9 cellular contexts compared by ENCODE assay signal in the genomic region with DNA sequence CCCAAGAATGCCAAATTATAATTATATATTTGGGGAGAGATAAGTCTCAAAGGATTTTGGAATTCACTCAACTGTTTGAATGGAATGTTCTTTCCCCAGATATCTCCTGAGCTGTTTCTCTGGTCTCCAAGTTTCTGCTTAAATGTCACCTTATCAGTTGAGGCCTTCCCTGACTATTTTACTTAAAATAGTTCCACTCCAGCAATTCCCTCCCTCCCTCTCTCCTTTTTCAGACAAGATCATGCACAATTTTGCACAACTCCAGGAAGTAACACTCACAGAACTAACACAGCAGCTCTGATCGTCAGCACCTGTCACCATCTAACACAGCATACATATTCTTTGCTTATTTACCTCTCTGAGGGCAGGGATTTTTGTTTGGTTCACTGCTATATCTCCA. TPM values are rescaled to one million over a fixed set of nuclear protein-coding genes. Genes with fewer than 3 reads are reported as not detected.
DNase-seq lines count a peak whose midpoint lies in the region; ATAC-seq lines count a peak whose summit lies in the region.
"Had no signal": no experiment of that assay in that cellular context is flagged by ENCODE, and none has a peak within 500 bp of the region (broad histone marks: within the 10 kb centered on the region; RNA-seq: fewer than 3 reads in every experiment).

No MANE protein-coding gene starts in this region.

- H3K4me3 ChIP-seq in subcutaneous abdominal adipose tissue (ENCODE audit: low read depth in 1 of 5, low read length in 5 of 5), result peak overlapping the region in 2 of 5 donors; percentile 4 to 11

- peak overlapping the region in 2 of 5 donors; percentile 12 to 67 for H3K9ac ChIP-seq in subcutaneous abdominal adipose tissue (ENCODE audit: low read length in 5 of 5)
- H3K9ac ChIP-seq: KMS-11 had no signal

- intact Hi-C loops in left cardiac atrium (cut with DNase I), result loop anchor here in 1 of 2 donors (5.0 to 10.0 kb wide), 2 partner anchors 56 to 558 kb away; no protein-coding TSS in a partner anchor

- H3K36me3 ChIP-seq in subcutaneous abdominal adipose tissue (ENCODE audit: control insufficient read depth in 5 of 5, insufficient read depth in 5 of 5, low read length in 5 of 5), result peaks cover 0 to 4% (median 0%) of the 10 kb centered on the region in 5 donors

- H3K4me1 Mint-ChIP-seq in activated CD8-positive, alpha-beta memory T cell treated with anti-CD3 and anti-CD28 coated beads, Interleukin-2, amount 10 ng/mL, durations not matched to agents 7 days and 5 days, result peaks cover 69% of the 10 kb centered on the region
- peaks cover 70% of the 10 kb centered on the region for H3K4me1 Mint-ChIP-seq in T-helper 17 cell

- H3K27ac Mint-ChIP-seq in activated CD8-positive, alpha-beta memory T cell treated with anti-CD3 and anti-CD28 coated beads, Interleukin-2, amount 10 ng/mL, durations not matched to agents 7 days and 5 days, result peak overlapping the region; percentile 90
- peak overlapping the region; percentile 99 for H3K27ac Mint-ChIP-seq in T-helper 17 cell

- H3K9me3 ChIP-seq in T-helper 17 cell (ENCODE audit: control insufficient read depth, low read length, poor library complexity, severe bottlenecking) (no peaks in the 10 kb centered on the region), subcutaneous abdominal adipose tissue (ENCODE audit: control insufficient read depth in 5 of 5, low read length in 5 of 5) (no peaks in the 10 kb centered on the region)

- H3K9me3 Mint-ChIP-seq in activated CD8-positive, alpha-beta memory T cell treated with anti-CD3 and anti-CD28 coated beads, Interleukin-2, amount 10 ng/mL, durations not matched to agents 7 days and 5 days (ENCODE audit: low read depth), result no peaks in the 10 kb centered on the region

- peaks cover 34% of the 10 kb centered on the region for H3K36me3 Mint-ChIP-seq in activated CD8-positive, alpha-beta memory T cell treated with anti-CD3 and anti-CD28 coated beads, Interleukin-2, amount 10 ng/mL, durations not matched to agents 7 days and 5 days
- peaks cover 15% of the 10 kb centered on the region for H3K36me3 Mint-ChIP-seq in T-helper 17 cell (ENCODE audit: low read depth)

- H3K27me3 Mint-ChIP-seq in activated CD8-positive, alpha-beta memory T cell treated with anti-CD3 and anti-CD28 coated beads, Interleukin-2, amount 10 ng/mL, durations not matched to agents 7 days and 5 days, result no peaks in the 10 kb centered on the region
- H3K27me3 Mint-ChIP-seq in T-helper 17 cell, result no peaks in the 10 kb centered on the region

- ATAC-seq in activated CD8-positive, alpha-beta memory T cell treated with anti-CD3 and anti-CD28 coated beads, Interleukin-2, amount 10 ng/mL, durations not matched to agents 7 days and 5 days, result no peak
- ATAC-seq in T-helper 17 cell (peak; percentile 9), left cardiac atrium (peak; percentile 65 to 73)

- peaks cover 14 to 76% (median 60%) of the 10 kb centered on the region in 5 donors for H3K4me1 ChIP-seq in subcutaneous abdominal adipose tissue (ENCODE audit: control insufficient read depth in 5 of 5, insufficient read depth in 5 of 5, low read length in 5 of 5)

- H3K4me3 Mint-ChIP-seq in activated CD8-positive, alpha-beta memory T cell treated with anti-CD3 and anti-CD28 coated beads, Interleukin-2, amount 10 ng/mL, durations not matched to agents 7 days and 5 days, result peak overlapping the region; percentile 9
- H3K4me3 Mint-ChIP-seq in T-helper 17 cell, result peak overlapping the region; percentile 99

- DNase-seq in activated CD8-positive, alpha-beta memory T cell treated with anti-CD3 and anti-CD28 coated beads, Interleukin-2, amount 10 ng/mL, durations not matched to agents 7 days and 5 days, result no peak
- DNase-seq in activated CD8-positive, alpha-beta memory T cell treated with anti-CD3 and anti-CD28 coated beads, Interleukin-2, amount 50 U/mL, for 48 hours, result no peak
- DNase-seq in T-helper 17 cell (no peak), left cardiac atrium (no peak), NCI-H1417 (lab: John Stamatoyannopoulos, UW) (no peak), NK-92 (lab: John Stamatoyannopoulos, UW; ENCODE audit: unreplicated experiment) (no peak), middle frontal gyrus (ENCODE audit: extremely low spot score, low spot score) (no peak)

- CTCF ChIA-PET in activated CD8-positive, alpha-beta memory T cell treated with anti-CD3 and anti-CD28 coated beads, Interleukin-2, amount 10 ng/mL, durations not matched to agents 7 days and 5 days (lab: Charles Lee), result interaction anchor here (6.0 kb wide), 1 partner anchor 11 kb away, joined by 48 read pairs; the partner anchor contains the start of gene BTG1

- H3K27ac ChIP-seq in subcutaneous abdominal adipose tissue (ENCODE audit: low read depth, low read length), result peak overlapping the region; percentile 100
- H3K27ac ChIP-seq: KMS-11 had no signal

- no peaks in the 10 kb centered on the region for H3K27me3 ChIP-seq in subcutaneous abdominal adipose tissue (ENCODE audit: control insufficient read depth in 5 of 5, insufficient read depth in 4 of 5, low read length in 5 of 5)

RNA-seq across cellular contexts. Expression of gene BTG1, which starts 12.5 kb away (rescaled TPM):
- total RNA-seq in activated CD8-positive, alpha-beta memory T cell treated with anti-CD3 and anti-CD28 coated beads, Interleukin-2, amount 10 ng/mL, durations not matched to agents 7 days and 5 days, result 100 to 1,000 TPM in 1 of 2 experiments, 10 to 100 TPM in 1; 91.7 to 132 TPM
- total RNA-seq in T-helper 17 cell, result 1,000 to 10,000 TPM; 1,109 to 1,137 TPM
- 100 to 1,000 TPM; 121 to 152 TPM for total RNA-seq in left cardiac atrium

Comparison
In these comparisons a context has a peak if more than half of its experiments do, and no peak if none do; other contexts are left out.
1. RNA of gene BTG1, which starts 12.5 kb away (total RNA-seq): 1,109 to 1,137 TPM in T-helper 17 cell; 121 to 152 TPM in left cardiac atrium and 91.7 to 132 TPM in activated CD8-positive, alpha-beta memory T cell treated with anti-CD3 and anti-CD28 coated beads, Interleukin-2, amount 10 ng/mL, durations not matched to agents 7 days and 5 days; every median in the first group is over 4 times any median in the second.